In the genomic region with DNA sequence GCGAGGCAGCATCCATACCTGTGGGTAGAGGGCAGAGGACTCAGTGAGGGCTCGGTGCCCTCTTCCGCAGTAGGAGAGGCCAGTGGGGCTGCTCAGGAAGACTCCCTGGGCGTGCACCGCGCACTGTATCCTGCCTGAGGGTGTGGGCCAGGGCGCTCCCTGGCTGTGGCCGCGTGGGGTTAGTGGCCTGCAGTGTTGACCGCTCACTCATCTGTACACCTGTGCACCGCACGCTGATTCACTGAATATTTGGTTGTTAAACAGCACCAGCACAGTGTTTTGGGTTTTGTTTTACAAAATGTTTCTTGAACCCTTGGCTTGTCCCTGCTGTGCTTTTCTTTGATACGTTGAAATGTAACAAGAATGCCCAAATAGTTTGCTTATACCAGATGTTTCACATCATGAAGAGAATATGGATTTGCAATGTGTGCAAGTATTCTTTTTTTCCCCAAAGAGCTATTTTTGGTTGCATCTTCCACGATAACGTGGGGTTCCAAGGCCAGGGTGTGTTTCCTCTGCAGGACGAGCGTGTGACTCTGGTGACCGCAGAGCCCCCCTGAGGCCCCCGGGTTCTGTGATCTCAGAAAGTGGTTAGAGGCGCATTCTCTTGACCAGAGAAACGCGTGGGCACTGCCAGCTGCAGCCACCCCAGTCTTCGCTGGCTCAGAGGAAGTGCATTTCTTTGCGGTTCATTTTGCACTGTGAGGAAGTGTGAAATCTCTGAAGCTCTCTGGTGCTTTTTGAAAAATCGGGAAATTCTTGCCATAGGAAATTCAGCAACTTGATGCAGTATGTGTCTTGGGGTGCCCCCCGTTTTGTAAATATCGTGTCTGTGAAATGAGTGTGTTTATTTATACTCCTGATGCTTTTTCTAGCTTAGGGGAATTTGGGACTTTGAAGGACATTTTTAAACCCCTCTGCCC, we compare ENCODE assay signal across 1 cellular context.
A peak's percentile ranks its signal among the peaks of the same experiment; 100 is the strongest.
TF ChIP-seq lines count a peak whose summit lies in the region.

No MANE protein-coding gene starts in this region.

TF ChIP-seq in GM12878, 131 proteins besides CTCF, POLR2A, EP300 and RAD21 (continued from another document and continues in another):
- TF ChIP-seq, protein P1, sequence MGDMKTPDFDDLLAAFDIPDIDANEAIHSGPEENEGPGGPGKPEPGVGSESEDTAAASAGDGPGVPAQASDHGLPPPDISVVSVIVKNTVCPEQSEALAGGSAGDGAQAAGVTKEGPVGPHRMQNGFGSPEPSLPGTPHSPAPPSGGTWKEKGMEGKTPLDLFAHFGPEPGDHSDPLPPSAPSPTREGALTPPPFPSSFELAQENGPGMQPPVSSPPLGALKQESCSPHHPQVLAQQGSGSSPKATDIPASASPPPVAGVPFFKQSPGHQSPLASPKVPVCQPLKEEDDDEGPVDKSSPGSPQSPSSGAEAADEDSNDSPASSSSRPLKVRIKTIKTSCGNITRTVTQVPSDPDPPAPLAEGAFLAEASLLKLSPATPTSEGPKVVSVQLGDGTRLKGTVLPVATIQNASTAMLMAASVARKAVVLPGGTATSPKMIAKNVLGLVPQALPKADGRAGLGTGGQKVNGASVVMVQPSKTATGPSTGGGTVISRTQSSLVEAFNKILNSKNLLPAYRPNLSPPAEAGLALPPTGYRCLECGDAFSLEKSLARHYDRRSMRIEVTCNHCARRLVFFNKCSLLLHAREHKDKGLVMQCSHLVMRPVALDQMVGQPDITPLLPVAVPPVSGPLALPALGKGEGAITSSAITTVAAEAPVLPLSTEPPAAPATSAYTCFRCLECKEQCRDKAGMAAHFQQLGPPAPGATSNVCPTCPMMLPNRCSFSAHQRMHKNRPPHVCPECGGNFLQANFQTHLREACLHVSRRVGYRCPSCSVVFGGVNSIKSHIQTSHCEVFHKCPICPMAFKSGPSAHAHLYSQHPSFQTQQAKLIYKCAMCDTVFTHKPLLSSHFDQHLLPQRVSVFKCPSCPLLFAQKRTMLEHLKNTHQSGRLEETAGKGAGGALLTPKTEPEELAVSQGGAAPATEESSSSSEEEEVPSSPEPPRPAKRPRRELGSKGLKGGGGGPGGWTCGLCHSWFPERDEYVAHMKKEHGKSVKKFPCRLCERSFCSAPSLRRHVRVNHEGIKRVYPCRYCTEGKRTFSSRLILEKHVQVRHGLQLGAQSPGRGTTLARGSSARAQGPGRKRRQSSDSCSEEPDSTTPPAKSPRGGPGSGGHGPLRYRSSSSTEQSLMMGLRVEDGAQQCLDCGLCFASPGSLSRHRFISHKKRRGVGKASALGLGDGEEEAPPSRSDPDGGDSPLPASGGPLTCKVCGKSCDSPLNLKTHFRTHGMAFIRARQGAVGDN (IDR thresholded peaks at IDR 0.05), result peak; percentile 52
- TF ChIP-seq YBX1 (IDR thresholded peaks at IDR 0.05) (no peak), POU2F2 (IDR thresholded peaks at IDR 0.05; ENCODE audit: borderline replicate concordance, low read depth, low read length) (peak; percentile 93), NBN (IDR thresholded peaks at IDR 0.05) (0 out of 2 replicates have a peak, but pooled peaks have one; percentile 83), IKZF2 (IDR thresholded peaks at IDR 0.05) (peak; percentile 94 to 99), SMC3 (IDR thresholded peaks at IDR 0.05; ENCODE audit: borderline replicate concordance, low read length) (peak; percentile 16; the same call in 1 of the 2 replicates), POLR2AphosphoS5 (IDR thresholded peaks at IDR 0.05; ENCODE audit: low read length) (0 out of 2 replicates have a peak, but pooled peaks have one; percentile 2), ZNF217 (IDR thresholded peaks at IDR 0.05) (no peak), TARDBP (IDR thresholded peaks at IDR 0.05; ENCODE audit: borderline replicate concordance) (peak; percentile 82), BHLHE40 (IDR thresholded peaks at IDR 0.05; ENCODE audit: borderline replicate concordance in 1 of 2, low read depth in 2 of 2, low read length in 1 of 2) (peak; percentile 87 to 88), ZBED1 (IDR thresholded peaks at IDR 0.05; ENCODE audit: borderline replicate concordance) (peak; percentile 94; the same call in 1 of the 2 replicates), ZBTB40 (IDR thresholded peaks at IDR 0.05; ENCODE audit: borderline replicate concordance) (no peak), CHD2 (IDR thresholded peaks at IDR 0.05; ENCODE audit: borderline replicate concordance, low read depth, low read length) (0 out of 2 replicates have a peak, but pooled peaks have one; percentile 49), MAX (IDR thresholded peaks at IDR 0.05; ENCODE audit: low read depth, low read length) (no peak; the same call in 1 of the 2 replicates), PML (IDR thresholded peaks at IDR 0.05; ENCODE audit: low read length) (no peak), FOXK2 (IDR thresholded peaks at IDR 0.05) (no peak), SMARCA5 (IDR thresholded peaks at IDR 0.05) (peak; percentile 52; the same call in 1 of the 2 replicates), PAX5 (IDR thresholded peaks at IDR 0.05; ENCODE audit: borderline replicate concordance, low read depth, low read length) (peak; percentile 96), MEF2A (IDR thresholded peaks at IDR 0.05; ENCODE audit: insufficient read depth, low read depth, low read length) (peak; percentile 92), MEF2B (IDR thresholded peaks at IDR 0.05; ENCODE audit: partially characterized antibody, poor library complexity, severe bottlenecking) (peak; percentile 98), SKIL (IDR thresholded peaks at IDR 0.05; ENCODE audit: low read depth, poor library complexity, severe bottlenecking) (peak; percentile 86), IKZF1 (conservative IDR thresholded peaks at IDR 0.05) (peak; percentile 98), ZNF24 (IDR thresholded peaks at IDR 0.05) (no peak), CBX3 (IDR thresholded peaks at IDR 0.05; ENCODE audit: borderline replicate concordance, low read depth) (no peak)
- TF ChIP-seq, protein P2, sequence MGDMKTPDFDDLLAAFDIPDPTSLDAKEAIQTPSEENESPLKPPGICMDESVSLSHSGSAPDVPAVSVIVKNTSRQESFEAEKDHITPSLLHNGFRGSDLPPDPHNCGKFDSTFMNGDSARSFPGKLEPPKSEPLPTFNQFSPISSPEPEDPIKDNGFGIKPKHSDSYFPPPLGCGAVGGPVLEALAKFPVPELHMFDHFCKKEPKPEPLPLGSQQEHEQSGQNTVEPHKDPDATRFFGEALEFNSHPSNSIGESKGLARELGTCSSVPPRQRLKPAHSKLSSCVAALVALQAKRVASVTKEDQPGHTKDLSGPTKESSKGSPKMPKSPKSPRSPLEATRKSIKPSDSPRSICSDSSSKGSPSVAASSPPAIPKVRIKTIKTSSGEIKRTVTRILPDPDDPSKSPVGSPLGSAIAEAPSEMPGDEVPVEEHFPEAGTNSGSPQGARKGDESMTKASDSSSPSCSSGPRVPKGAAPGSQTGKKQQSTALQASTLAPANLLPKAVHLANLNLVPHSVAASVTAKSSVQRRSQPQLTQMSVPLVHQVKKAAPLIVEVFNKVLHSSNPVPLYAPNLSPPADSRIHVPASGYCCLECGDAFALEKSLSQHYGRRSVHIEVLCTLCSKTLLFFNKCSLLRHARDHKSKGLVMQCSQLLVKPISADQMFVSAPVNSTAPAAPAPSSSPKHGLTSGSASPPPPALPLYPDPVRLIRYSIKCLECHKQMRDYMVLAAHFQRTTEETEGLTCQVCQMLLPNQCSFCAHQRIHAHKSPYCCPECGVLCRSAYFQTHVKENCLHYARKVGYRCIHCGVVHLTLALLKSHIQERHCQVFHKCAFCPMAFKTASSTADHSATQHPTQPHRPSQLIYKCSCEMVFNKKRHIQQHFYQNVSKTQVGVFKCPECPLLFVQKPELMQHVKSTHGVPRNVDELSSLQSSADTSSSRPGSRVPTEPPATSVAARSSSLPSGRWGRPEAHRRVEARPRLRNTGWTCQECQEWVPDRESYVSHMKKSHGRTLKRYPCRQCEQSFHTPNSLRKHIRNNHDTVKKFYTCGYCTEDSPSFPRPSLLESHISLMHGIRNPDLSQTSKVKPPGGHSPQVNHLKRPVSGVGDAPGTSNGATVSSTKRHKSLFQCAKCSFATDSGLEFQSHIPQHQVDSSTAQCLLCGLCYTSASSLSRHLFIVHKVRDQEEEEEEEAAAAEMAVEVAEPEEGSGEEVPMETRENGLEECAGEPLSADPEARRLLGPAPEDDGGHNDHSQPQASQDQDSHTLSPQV (IDR thresholded peaks at IDR 0.05), result peak; percentile 21; the same call in 1 of the 2 replicates
- TF ChIP-seq, protein P3, sequence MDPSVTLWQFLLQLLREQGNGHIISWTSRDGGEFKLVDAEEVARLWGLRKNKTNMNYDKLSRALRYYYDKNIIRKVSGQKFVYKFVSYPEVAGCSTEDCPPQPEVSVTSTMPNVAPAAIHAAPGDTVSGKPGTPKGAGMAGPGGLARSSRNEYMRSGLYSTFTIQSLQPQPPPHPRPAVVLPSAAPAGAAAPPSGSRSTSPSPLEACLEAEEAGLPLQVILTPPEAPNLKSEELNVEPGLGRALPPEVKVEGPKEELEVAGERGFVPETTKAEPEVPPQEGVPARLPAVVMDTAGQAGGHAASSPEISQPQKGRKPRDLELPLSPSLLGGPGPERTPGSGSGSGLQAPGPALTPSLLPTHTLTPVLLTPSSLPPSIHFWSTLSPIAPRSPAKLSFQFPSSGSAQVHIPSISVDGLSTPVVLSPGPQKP (IDR thresholded peaks at IDR 0.05; ENCODE audit: low read depth, low read length), result peak; percentile 35; the same call in 1 of the 2 replicates
- TF ChIP-seq, protein P4, sequence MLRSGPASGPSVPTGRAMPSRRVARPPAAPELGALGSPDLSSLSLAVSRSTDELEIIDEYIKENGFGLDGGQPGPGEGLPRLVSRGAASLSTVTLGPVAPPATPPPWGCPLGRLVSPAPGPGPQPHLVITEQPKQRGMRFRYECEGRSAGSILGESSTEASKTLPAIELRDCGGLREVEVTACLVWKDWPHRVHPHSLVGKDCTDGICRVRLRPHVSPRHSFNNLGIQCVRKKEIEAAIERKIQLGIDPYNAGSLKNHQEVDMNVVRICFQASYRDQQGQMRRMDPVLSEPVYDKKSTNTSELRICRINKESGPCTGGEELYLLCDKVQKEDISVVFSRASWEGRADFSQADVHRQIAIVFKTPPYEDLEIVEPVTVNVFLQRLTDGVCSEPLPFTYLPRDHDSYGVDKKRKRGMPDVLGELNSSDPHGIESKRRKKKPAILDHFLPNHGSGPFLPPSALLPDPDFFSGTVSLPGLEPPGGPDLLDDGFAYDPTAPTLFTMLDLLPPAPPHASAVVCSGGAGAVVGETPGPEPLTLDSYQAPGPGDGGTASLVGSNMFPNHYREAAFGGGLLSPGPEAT (IDR thresholded peaks at IDR 0.05; ENCODE audit: low read depth), result peak; percentile 97
- TF ChIP-seq, protein P5, sequence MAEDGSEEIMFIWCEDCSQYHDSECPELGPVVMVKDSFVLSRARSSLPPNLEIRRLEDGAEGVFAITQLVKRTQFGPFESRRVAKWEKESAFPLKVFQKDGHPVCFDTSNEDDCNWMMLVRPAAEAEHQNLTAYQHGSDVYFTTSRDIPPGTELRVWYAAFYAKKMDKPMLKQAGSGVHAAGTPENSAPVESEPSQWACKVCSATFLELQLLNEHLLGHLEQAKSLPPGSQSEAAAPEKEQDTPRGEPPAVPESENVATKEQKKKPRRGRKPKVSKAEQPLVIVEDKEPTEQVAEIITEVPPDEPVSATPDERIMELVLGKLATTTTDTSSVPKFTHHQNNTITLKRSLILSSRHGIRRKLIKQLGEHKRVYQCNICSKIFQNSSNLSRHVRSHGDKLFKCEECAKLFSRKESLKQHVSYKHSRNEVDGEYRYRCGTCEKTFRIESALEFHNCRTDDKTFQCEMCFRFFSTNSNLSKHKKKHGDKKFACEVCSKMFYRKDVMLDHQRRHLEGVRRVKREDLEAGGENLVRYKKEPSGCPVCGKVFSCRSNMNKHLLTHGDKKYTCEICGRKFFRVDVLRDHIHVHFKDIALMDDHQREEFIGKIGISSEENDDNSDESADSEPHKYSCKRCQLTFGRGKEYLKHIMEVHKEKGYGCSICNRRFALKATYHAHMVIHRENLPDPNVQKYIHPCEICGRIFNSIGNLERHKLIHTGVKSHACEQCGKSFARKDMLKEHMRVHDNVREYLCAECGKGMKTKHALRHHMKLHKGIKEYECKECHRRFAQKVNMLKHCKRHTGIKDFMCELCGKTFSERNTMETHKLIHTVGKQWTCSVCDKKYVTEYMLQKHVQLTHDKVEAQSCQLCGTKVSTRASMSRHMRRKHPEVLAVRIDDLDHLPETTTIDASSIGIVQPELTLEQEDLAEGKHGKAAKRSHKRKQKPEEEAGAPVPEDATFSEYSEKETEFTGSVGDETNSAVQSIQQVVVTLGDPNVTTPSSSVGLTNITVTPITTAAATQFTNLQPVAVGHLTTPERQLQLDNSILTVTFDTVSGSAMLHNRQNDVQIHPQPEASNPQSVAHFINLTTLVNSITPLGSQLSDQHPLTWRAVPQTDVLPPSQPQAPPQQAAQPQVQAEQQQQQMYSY (CRISPR knock-in tag; IDR thresholded peaks at IDR 0.05), result no peak
